12 cellular contexts compared by ENCODE assay signal in genomic region chr15:52392008-52392687, GRCh38.
DNase-seq lines count a peak whose midpoint lies in the region; FAIRE-seq and TF ChIP-seq lines count a peak whose summit lies in the region.
"Had no signal": no experiment of that assay in that cellular context is flagged by ENCODE, and none has a peak within 500 bp of the region (broad histone marks: within the 10 kb centered on the region; RNA-seq: fewer than 3 reads in every experiment).

No MANE protein-coding gene starts in this region.

- H3K4me1 ChIP-seq in HUES48 (ENCODE audit: control insufficient read depth, insufficient read depth, low read length) (peaks cover 60% of the 10 kb centered on the region), keratinocyte (ENCODE audit: control insufficient read depth, extremely low read depth, insufficient read depth, low read length) (peaks cover 4% of the 10 kb centered on the region)

- no peaks in the 10 kb centered on the region for H3K27me3 ChIP-seq in BJ (ENCODE audit: control insufficient read depth, insufficient read depth, low read length)
- no peaks in the 10 kb centered on the region for H3K27me3 ChIP-seq in HUES48 (ENCODE audit: control insufficient read depth, insufficient read depth, low read length)
- no peaks in the 10 kb centered on the region for H3K27me3 ChIP-seq in keratinocyte (ENCODE audit: control insufficient read depth, extremely low read depth, insufficient read depth, low read length)

- DNase-seq in BJ (ENCODE audit: low read depth) (peak; percentile 30), choroid plexus epithelial cell (ENCODE audit: low read depth) (peak; percentile 12), keratinocyte (ENCODE audit: low read depth, low spot score) (peak; percentile 46), NCI-H510A (lab: John Stamatoyannopoulos, UW) (no peak), GM19239 (ENCODE audit: insufficient read length, low spot score) (no peak), hepatic stellate cell (ENCODE audit: low spot score) (no peak), GDM1 (lab: John Stamatoyannopoulos, UW) (no peak)
- DNase-seq: activated CD4-positive, alpha-beta T cell treated with anti-CD3 and anti-CD28 coated beads for 1 hour; activated gamma-delta T cell treated with Interleukin-2 at 50 U/mL for 16 hours; stimulated activated CD4-positive, alpha-beta T cell treated with anti-CD3 and anti-CD28 coated beads, Interleukin-1b, Interleukin-23, amount 100 ng/mL, for 48 hours had no signal

- H3K9me3 ChIP-seq in HUES48 (ENCODE audit: control insufficient read depth, insufficient read depth, low read length) (no peaks in the 10 kb centered on the region), keratinocyte (ENCODE audit: control insufficient read depth, low read depth, low read length) (no peaks in the 10 kb centered on the region)

- TF ChIP-seq CTCF in BJ (IDR thresholded peaks at IDR 0.05; ENCODE audit: insufficient read depth, low read depth, low read length) (no peak), choroid plexus epithelial cell (conservative IDR thresholded peaks at IDR 0.05; ENCODE audit: low read depth, low read length) (no peak), keratinocyte (optimal IDR thresholded peaks at IDR 0.05 in 1 of 3, IDR thresholded peaks at IDR 0.05 in 1 of 3, conservative IDR thresholded peaks at IDR 0.05 in 1 of 3; ENCODE audit: extremely low read depth in 1 of 3, insufficient read depth in 2 of 3, low read length in 3 of 3) (no peak)

- CTCF ChIA-PET in BJ (lab: Yijun Ruan, JAX): interaction anchor here (0.5 to 0.9 kb wide), 3 partner anchors 70 to 136 kb away, joined by 3 read pairs; no protein-coding TSS in a partner anchor

- no peak overlapping the region for H2AFZ ChIP-seq in keratinocyte (ENCODE audit: control insufficient read depth, low read length)

- H3K4me2 ChIP-seq in keratinocyte (ENCODE audit: control insufficient read depth, extremely low read depth, insufficient read depth, low read depth, low read length): no peak overlapping the region

- H3K27ac ChIP-seq in HUES48 (ENCODE audit: low read depth, low read length) (peak overlapping the region; percentile 89), keratinocyte (ENCODE audit: control insufficient read depth, insufficient read depth, low read length) (no peak overlapping the region)

- H3K9ac ChIP-seq in HUES48 (ENCODE audit: low read depth, low read length): no peak overlapping the region
- no peak overlapping the region for H3K9ac ChIP-seq in keratinocyte (ENCODE audit: control insufficient read depth, extremely low read depth, insufficient read depth, low read length)

- H3K36me3 ChIP-seq in BJ (ENCODE audit: control insufficient read depth, insufficient read depth, low read length) (0 out of 2 replicates have a peak, but pooled peaks cover 1% of the 10 kb centered on the region), HUES48 (ENCODE audit: control insufficient read depth, insufficient read depth, low read length) (peaks cover 3% of the 10 kb centered on the region; the same call in 1 of the 2 replicates), keratinocyte (ENCODE audit: control insufficient read depth in 2 of 2, extremely low read depth in 1 of 2, insufficient read depth in 2 of 2, low read length in 2 of 2) (peaks cover 2 to 11% of the 10 kb centered on the region in 2 experiments)

- peak; percentile 90 for FAIRE-seq in keratinocyte (lab: Jason Lieb, UNC)
- FAIRE-seq in GM19239 (lab: Jason Lieb, UNC): no peak
- FAIRE-seq: RCC 7860 had no signal

- no peaks in the 10 kb centered on the region for H4K20me1 ChIP-seq in keratinocyte (ENCODE audit: control insufficient read depth, extremely low read depth, insufficient read depth, low read length)

- POLR2A ChIA-PET in BJ (lab: Charles Lee): no interaction called here

- no peaks in the 10 kb centered on the region for H3K9me1 ChIP-seq in keratinocyte (ENCODE audit: control insufficient read depth, extremely low read depth, insufficient read depth, low read length)

- no peak overlapping the region for H3K4me3 ChIP-seq in BJ (ENCODE audit: low read depth, low read length)
- H3K4me3 ChIP-seq in HUES48 (ENCODE audit: low read depth, low read length): peak overlapping the region; percentile 40
- no peak overlapping the region for H3K4me3 ChIP-seq in choroid plexus epithelial cell (ENCODE audit: low read depth, low read length)
- H3K4me3 ChIP-seq in keratinocyte (ENCODE audit: control insufficient read depth in 2 of 3, extremely low read depth in 1 of 3, insufficient read depth in 2 of 3, low read depth in 1 of 3, low read length in 3 of 3): no peak overlapping the region

- dilution Hi-C loops in keratinocyte (cut with MboI; ENCODE audit: extremely low pct_ligation_motif_present, low sequenced_read_pairs): no loop called here

- no peaks in the 10 kb centered on the region for H3K79me2 ChIP-seq in keratinocyte (ENCODE audit: control insufficient read depth, insufficient read depth, low read length)

Comparison
In these comparisons a context has a peak if more than half of its experiments do, and no peak if none do; other contexts are left out.
1. DNase-seq: peak in BJ (single experiment), choroid plexus epithelial cell (single experiment) and keratinocyte (single experiment); none in NCI-H510A (single experiment), GM19239 (single experiment), hepatic stellate cell (single experiment) and GDM1 (single experiment).